Comparison of ENCODE assay signal across 10 cellular contexts in the genomic region with DNA sequence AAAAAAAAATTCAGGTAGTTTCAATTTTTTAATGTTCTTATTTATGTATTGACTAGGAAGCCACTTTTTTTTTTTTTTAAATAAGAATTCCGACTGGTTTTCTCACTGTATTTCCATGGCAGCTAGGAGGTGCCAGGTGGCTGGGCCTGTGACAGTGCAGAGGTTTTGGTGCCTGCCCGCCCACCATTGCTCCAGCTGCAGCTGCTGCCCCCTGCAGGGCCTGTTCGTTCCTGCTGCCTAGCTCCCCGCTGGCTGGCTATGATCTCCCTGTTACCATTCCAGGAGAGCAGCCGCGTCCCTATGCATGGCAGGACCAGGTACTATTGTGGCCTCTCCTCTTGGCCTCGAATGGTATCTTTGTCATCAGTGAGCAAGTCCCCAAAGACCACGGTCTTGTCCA. TPM values are rescaled to one million over a fixed set of nuclear protein-coding genes. Genes with fewer than 3 reads are reported as not detected.
A peak's percentile ranks its signal among the peaks of the same experiment; 100 is the strongest.
DNase-seq lines count a peak whose midpoint lies in the region; ATAC-seq and TF ChIP-seq lines count a peak whose summit lies in the region.
"Not testable (repeated sequence)": the region's sequence is repeated elsewhere in the genome, so short reads cannot be mapped to it uniquely, and the experiment has no call there.
"Had no signal": no experiment of that assay in that cellular context is flagged by ENCODE, and none has a peak within 500 bp of the region (broad histone marks: within the 10 kb centered on the region; RNA-seq: fewer than 3 reads in every experiment).

No MANE protein-coding gene starts in this region.

- TF ChIP-seq CTCF in 22Rv1 (IDR thresholded peaks at IDR 0.05) (peak; percentile 81), GM13977 (IDR thresholded peaks at IDR 0.05; ENCODE audit: extremely low read depth, insufficient read depth, missing control alignments) (peak; percentile 58), brain microvascular endothelial cell (IDR thresholded peaks at IDR 0.05; ENCODE audit: low read depth, low read length, missing control alignments) (peak; percentile 70)

- peaks cover 21% of the 10 kb centered on the region for H3K4me1 ChIP-seq in skeletal muscle satellite cell (ENCODE audit: control insufficient read depth, insufficient read depth, low read length)

- DNase-seq in GM13977 (ENCODE audit: low spot score) (peak; percentile 40), NCI-H748 treated with DMSO at 0.1 percent for 48 hours (lab: John Stamatoyannopoulos, UW) (peak; percentile 16), brain microvascular endothelial cell (peak; percentile 39), hypothalamus (lab: John Stamatoyannopoulos, UW) (peak in 26 of 51 donors; percentile 4 to 53 (median 19))
- peak; percentile 57 for DNase-seq in activated CD4-positive, alpha-beta T cell treated with anti-CD3 and anti-CD28 coated beads, Interleukin-2, amount 10 ng/mL, durations not matched to agents 7 days and 5 days

- not testable (repeated sequence) for H3K27ac ChIP-seq in 22Rv1, brain microvascular endothelial cell

- H3K4me3 ChIP-seq in brain microvascular endothelial cell (ENCODE audit: low read depth, low read length); skeletal muscle satellite cell (ENCODE audit: low read length): not testable (repeated sequence)

- not testable (repeated sequence) for H3K27me3 Mint-ChIP-seq in activated CD4-positive, alpha-beta T cell treated with anti-CD3 and anti-CD28 coated beads, Interleukin-2, amount 10 ng/mL, durations not matched to agents 7 days and 5 days

- not testable (repeated sequence) for H3K9me3 ChIP-seq in skeletal muscle satellite cell (replicated peaks; ENCODE audit: low read length)

- H3K27ac Mint-ChIP-seq in activated CD4-positive, alpha-beta T cell treated with anti-CD3 and anti-CD28 coated beads, Interleukin-2, amount 10 ng/mL, durations not matched to agents 7 days and 5 days: peak overlapping the region; percentile 54

- POLR2A ChIA-PET in activated CD4-positive, alpha-beta T cell treated with anti-CD3 and anti-CD28 coated beads, Interleukin-2, amount 10 ng/mL, durations not matched to agents 7 days and 5 days (lab: Charles Lee): interaction anchor here (0.5 kb wide), 1 partner anchor 57 kb away, joined by 3 read pairs; no protein-coding TSS in a partner anchor

- in situ Hi-C loops in GM13977 (cut with MboI; ENCODE audit: low pct_unique_long_range_greater_than_20kb, low sequenced_read_pairs, unreplicated experiment); brain microvascular endothelial cell (cut with HindIII; ENCODE audit: low pct_ligation_motif_present, low sequenced_read_pairs): not testable (repeated sequence)

- H3K4me3 Mint-ChIP-seq in activated CD4-positive, alpha-beta T cell treated with anti-CD3 and anti-CD28 coated beads, Interleukin-2, amount 10 ng/mL, durations not matched to agents 7 days and 5 days: peak overlapping the region; percentile 27

- H3K9me3 Mint-ChIP-seq in activated CD4-positive, alpha-beta T cell treated with anti-CD3 and anti-CD28 coated beads, Interleukin-2, amount 10 ng/mL, durations not matched to agents 7 days and 5 days: not testable (repeated sequence)

- peaks cover 30% of the 10 kb centered on the region for H3K4me1 Mint-ChIP-seq in activated CD4-positive, alpha-beta T cell treated with anti-CD3 and anti-CD28 coated beads, Interleukin-2, amount 10 ng/mL, durations not matched to agents 7 days and 5 days

- CTCF ChIA-PET in activated CD4-positive, alpha-beta T cell treated with anti-CD3 and anti-CD28 coated beads, Interleukin-2, amount 10 ng/mL, durations not matched to agents 7 days and 5 days (lab: Charles Lee): interaction anchor here (0.6 to 2.5 kb wide), 11 partner anchors 8 to 584 kb away, joined by 3 to 7 read pairs (median 4); no protein-coding TSS in a partner anchor

- not testable (repeated sequence) for H3K36me3 ChIP-seq in brain microvascular endothelial cell (replicated peaks); skeletal muscle satellite cell (ENCODE audit: insufficient read depth, low read length)

- H3K4me2 ChIP-seq in skeletal muscle satellite cell (ENCODE audit: low read length): peak overlapping the region; percentile 10

- H3K36me3 Mint-ChIP-seq in activated CD4-positive, alpha-beta T cell treated with anti-CD3 and anti-CD28 coated beads, Interleukin-2, amount 10 ng/mL, durations not matched to agents 7 days and 5 days (ENCODE audit: low read depth): peaks cover 28% of the 10 kb centered on the region

- not testable (repeated sequence) for H3K27me3 ChIP-seq in brain microvascular endothelial cell (replicated peaks); skeletal muscle satellite cell (ENCODE audit: control insufficient read depth, insufficient read depth, low read length)

- H3K9ac ChIP-seq in skeletal muscle satellite cell (ENCODE audit: low read depth, low read length): not testable (repeated sequence)

- ATAC-seq in HG03135 (IDR thresholded peaks at IDR 0.05; ENCODE audit: unreplicated experiment): peak; percentile 44

RNA-seq across cellular contexts. Expression of a gene that starts 1.9 kb away (rescaled TPM):
- 10 to 100 TPM; 11.0 to 13.2 TPM for total RNA-seq in activated CD4-positive, alpha-beta T cell treated with anti-CD3 and anti-CD28 coated beads, Interleukin-2, amount 10 ng/mL, durations not matched to agents 7 days and 5 days
- total RNA-seq in skeletal muscle satellite cell (2012; rRNA removed): 26.0 and 29.7 TPM in 2 replicates

RNA-seq across cellular contexts. Expression of a gene that starts 12.2 kb away (rescaled TPM):
- not detected for total RNA-seq in activated CD4-positive, alpha-beta T cell treated with anti-CD3 and anti-CD28 coated beads, Interleukin-2, amount 10 ng/mL, durations not matched to agents 7 days and 5 days
- not detected in 2 replicates for total RNA-seq in skeletal muscle satellite cell (2012; rRNA removed)

RNA-seq across cellular contexts. Expression of a gene that starts 20.8 kb away (rescaled TPM):
- total RNA-seq in activated CD4-positive, alpha-beta T cell treated with anti-CD3 and anti-CD28 coated beads, Interleukin-2, amount 10 ng/mL, durations not matched to agents 7 days and 5 days: 1 to 10 TPM; 1.4 to 1.6 TPM
- 0.25 and 0.44 TPM in 2 replicates for total RNA-seq in skeletal muscle satellite cell (2012; rRNA removed)

RNA-seq across cellular contexts. Expression of a gene that starts 34.0 kb away (rescaled TPM):
- total RNA-seq in activated CD4-positive, alpha-beta T cell treated with anti-CD3 and anti-CD28 coated beads, Interleukin-2, amount 10 ng/mL, durations not matched to agents 7 days and 5 days: 1 to 10 TPM; 2.4 to 4.3 TPM
- 3.3 and 4.1 TPM in 2 replicates for total RNA-seq in skeletal muscle satellite cell (2012; rRNA removed)

RNA-seq across cellular contexts. Expression of a gene that starts 41.4 kb away (rescaled TPM):
- total RNA-seq in activated CD4-positive, alpha-beta T cell treated with anti-CD3 and anti-CD28 coated beads, Interleukin-2, amount 10 ng/mL, durations not matched to agents 7 days and 5 days: not detected
- total RNA-seq in skeletal muscle satellite cell (2012; rRNA removed): under 0.01 TPM in 1 of 2 replicates, not detected in the other
- total RNA-seq: frontal cortex, urinary bladder had no signal
